In genomic region chr5:142960309-142960696, GRCh38 we compare ENCODE assay signal across 14 cellular contexts.
A peak's percentile ranks its signal among the peaks of the same experiment; 100 is the strongest.
DNase-seq lines count a peak whose midpoint lies in the region; ATAC-seq and TF ChIP-seq lines count a peak whose summit lies in the region.
"Had no signal": no experiment of that assay in that cellular context is flagged by ENCODE, and none has a peak within 500 bp of the region (broad histone marks: within the 10 kb centered on the region; RNA-seq: fewer than 3 reads in every experiment).

No MANE protein-coding gene starts in this region.

- H3K27ac ChIP-seq in KMS-11 (peak overlapping the region; percentile 45; the same call in 1 of the 2 replicates), brain microvascular endothelial cell (peak overlapping the region; percentile 74), mesenchymal stem cell (ENCODE audit: low read length, poor library complexity, severe bottlenecking) (no peak overlapping the region)

- no peak overlapping the region for H3K4me3 Mint-ChIP-seq in CD14-positive monocyte
- H3K4me3 Mint-ChIP-seq: activated T-helper 1 cell treated with anti-CD3 and anti-CD28 coated beads, Interleukin-12 subunit alpha, Interleukin-12 subunit beta, Interleukin-2, Interleukin-4 antibody, amounts not matched to agents 30 ng/mL and 10 ng/mL and 1 ng/mL, durations not matched to agents 14 hours and 24 hours and 36 hours; naive B cell had no signal

- H2BK12ac ChIP-seq in mesenchymal stem cell (ENCODE audit: low read length in 2 of 2) = no peak overlapping the region

- H3K79me2 ChIP-seq in KMS-11 (ENCODE audit: insufficient read depth, low read depth) = no peaks in the 10 kb centered on the region

- H3K9me3 Mint-ChIP-seq in CD14-positive monocyte = peaks cover 0 to 3% (median 0%) of the 10 kb centered on the region in 7 donors
- H3K9me3 Mint-ChIP-seq: activated T-helper 1 cell treated with anti-CD3 and anti-CD28 coated beads, Interleukin-12 subunit alpha, Interleukin-12 subunit beta, Interleukin-2, Interleukin-4 antibody, amounts not matched to agents 30 ng/mL and 10 ng/mL and 1 ng/mL, durations not matched to agents 14 hours and 24 hours and 36 hours had no signal

- no peak overlapping the region for H2AFZ ChIP-seq in KMS-11 (ENCODE audit: low read depth)
- H2AFZ ChIP-seq in mesenchymal stem cell (ENCODE audit: low read depth, low read length) = no peak overlapping the region

- no peak overlapping the region for H3K23ac ChIP-seq in mesenchymal stem cell (ENCODE audit: low read length in 2 of 2)

- H4K91ac ChIP-seq in mesenchymal stem cell (ENCODE audit: low read length) = no peak overlapping the region

- H3K27ac Mint-ChIP-seq in CD14-positive monocyte = peak overlapping the region in 6 of 7 donors; percentile 31 to 81 (median 70)
- H3K27ac Mint-ChIP-seq: activated T-helper 1 cell treated with anti-CD3 and anti-CD28 coated beads, Interleukin-12 subunit alpha, Interleukin-12 subunit beta, Interleukin-2, Interleukin-4 antibody, amounts not matched to agents 30 ng/mL and 10 ng/mL and 1 ng/mL, durations not matched to agents 14 hours and 24 hours and 36 hours had no signal

- no peak overlapping the region for H2BK120ac ChIP-seq in mesenchymal stem cell (ENCODE audit: low read depth, low read length)

- in situ Hi-C loops in brain microvascular endothelial cell (cut with HindIII; ENCODE audit: low pct_ligation_motif_present, low sequenced_read_pairs) = no loop called here

- H4K20me1 ChIP-seq in KMS-11 (ENCODE audit: insufficient read depth) = no peaks in the 10 kb centered on the region

- WGBS in mesenchymal stem cell = 65% methylated on average over 4 of the region's 4 CpGs

- H3K18ac ChIP-seq in mesenchymal stem cell (ENCODE audit: low read depth in 1 of 2, low read length in 2 of 2) = no peak overlapping the region

- no peak overlapping the region for H2AK5ac ChIP-seq in mesenchymal stem cell (ENCODE audit: low read length, severe bottlenecking)

- H3K4me2 ChIP-seq in KMS-11 (peak overlapping the region; percentile 55; the same call in 1 of the 2 replicates), mesenchymal stem cell (ENCODE audit: low read length, poor library complexity, severe bottlenecking) (no peak overlapping the region)

- H4K8ac ChIP-seq in mesenchymal stem cell (ENCODE audit: low read length) = no peak overlapping the region

- no peak overlapping the region for H3K14ac ChIP-seq in mesenchymal stem cell (ENCODE audit: low read length in 2 of 2)

- no peaks in the 10 kb centered on the region for H3K9me3 ChIP-seq in mesenchymal stem cell (ENCODE audit: control insufficient read depth, low read length)

- TF ChIP-seq CTCF in CD14-positive monocyte (IDR thresholded peaks at IDR 0.05) (no peak), KMS-11 (conservative IDR thresholded peaks at IDR 0.05; ENCODE audit: low read depth, low read length) (no peak), brain microvascular endothelial cell (IDR thresholded peaks at IDR 0.05; ENCODE audit: low read depth, low read length, missing control alignments) (no peak), GM20000 (IDR thresholded peaks at IDR 0.05; ENCODE audit: extremely low read depth, missing control alignments) (no peak)

- H3K4me1 ChIP-seq in KMS-11 (ENCODE audit: low read depth, poor library complexity, severe bottlenecking) = peaks cover 30% of the 10 kb centered on the region
- H3K4me1 ChIP-seq in mesenchymal stem cell (ENCODE audit: control insufficient read depth, insufficient read depth, low read depth, low read length) = peaks cover 10% of the 10 kb centered on the region

- H3K36me3 ChIP-seq in KMS-11 (ENCODE audit: insufficient read depth) (no peaks in the 10 kb centered on the region), brain microvascular endothelial cell (replicated peaks) (no peaks in the 10 kb centered on the region), mesenchymal stem cell (ENCODE audit: control insufficient read depth in 1 of 2, insufficient read depth in 2 of 2, low read depth in 1 of 2, low read length in 2 of 2) (no peaks in the 10 kb centered on the region)

- peaks cover 35% of the 10 kb centered on the region for H3K4me1 Mint-ChIP-seq in CD14-positive monocyte

- H3K36me3 Mint-ChIP-seq in CD14-positive monocyte = peaks cover 51 to 73% of the 10 kb centered on the region in 2 donors
- H3K36me3 Mint-ChIP-seq: naive B cell had no signal

- no peak overlapping the region for H2BK15ac ChIP-seq in mesenchymal stem cell (ENCODE audit: low read depth, poor library complexity, severe bottlenecking)

- no peak for ATAC-seq in GM19328 (IDR thresholded peaks at IDR 0.05; ENCODE audit: unreplicated experiment)

- H3K79me1 ChIP-seq in mesenchymal stem cell (replicated peaks; ENCODE audit: low read length, poor library complexity, severe bottlenecking) = peaks cover 3% of the 10 kb centered on the region

- no peaks in the 10 kb centered on the region for H3K27me3 ChIP-seq in KMS-11 (ENCODE audit: insufficient read depth, low read depth)
- no peaks in the 10 kb centered on the region for H3K27me3 ChIP-seq in brain microvascular endothelial cell (replicated peaks)
- no peaks in the 10 kb centered on the region for H3K27me3 ChIP-seq in mesenchymal stem cell (ENCODE audit: control insufficient read depth in 1 of 2, insufficient read depth in 1 of 2, low read length in 2 of 2)

- intact Hi-C loops in CD14-positive monocyte (cut with micrococcal nuclease) = loop anchor here in 1 of 2 donors (5.0 kb wide), 1 partner anchor 38 kb away; no protein-coding TSS in a partner anchor

- DNase-seq in CD14-positive monocyte (ENCODE audit: low spot score) = peak; percentile 70
- peak; percentile 83 for DNase-seq in brain microvascular endothelial cell
- peak; percentile 72 for DNase-seq in mesenchymal stem cell
- no peak for DNase-seq in foreskin melanocyte
- no peak for DNase-seq in activated CD8-positive, alpha-beta memory T cell treated with anti-CD3 and anti-CD28 coated beads, Interleukin-2, amount 50 U/mL, for 4 hours
- DNase-seq in GM20000 (ENCODE audit: low spot score) = no peak
- DNase-seq: cortex of kidney; naive B cell; NCI-H187 treated with DMSO at 0.1 percent for 48 hours; stimulated activated naive CD4-positive, alpha-beta T cell had no signal

- H3K27me3 Mint-ChIP-seq in CD14-positive monocyte (ENCODE audit: low read depth in 3 of 3) = peaks cover 0 to 4% (median 1%) of the 10 kb centered on the region in 3 donors
- H3K27me3 Mint-ChIP-seq: naive B cell had no signal

- no peak overlapping the region for H3K4ac ChIP-seq in mesenchymal stem cell (ENCODE audit: low read depth in 1 of 2, low read length in 2 of 2)

- no peak overlapping the region for H2BK5ac ChIP-seq in mesenchymal stem cell (ENCODE audit: low read depth, low read length, poor library complexity, severe bottlenecking)

- H3K4me3 ChIP-seq in KMS-11 (IDR thresholded peaks at IDR 0.05; ENCODE audit: insufficient read depth, low read depth, low read length) (no peak overlapping the region), brain microvascular endothelial cell (ENCODE audit: low read depth, low read length) (no peak overlapping the region), mesenchymal stem cell (ENCODE audit: insufficient read depth in 1 of 2, low read depth in 1 of 2, low read length in 2 of 2) (no peak overlapping the region)
- H3K4me3 ChIP-seq: GM12878 had no signal

- H3K9ac ChIP-seq in KMS-11 = no peak overlapping the region
- H3K9ac ChIP-seq in mesenchymal stem cell (ENCODE audit: low read length) = peak overlapping the region; percentile 47

Comparison
In these comparisons a context has a peak if more than half of its experiments do, and no peak if none do; other contexts are left out.
1. DNase-seq: peak in CD14-positive monocyte (single experiment), brain microvascular endothelial cell (single experiment) and mesenchymal stem cell (single experiment); none in foreskin melanocyte (single experiment), activated CD8-positive, alpha-beta memory T cell treated with anti-CD3 and anti-CD28 coated beads, Interleukin-2, amount 50 U/mL, for 4 hours (single experiment) and GM20000 (single experiment).